Comparison of ENCODE assay signal across 8 cellular contexts in genomic region chr3:69425249-69425648, GRCh38. TPM values are rescaled to one million over a fixed set of nuclear protein-coding genes. Genes with fewer than 3 reads are reported as not detected.
DNase-seq lines count a peak whose midpoint lies in the region; ATAC-seq, FAIRE-seq and TF ChIP-seq lines count a peak whose summit lies in the region.

No MANE protein-coding gene starts in this region.

- TF ChIP-seq CTCF in Loucy (conservative IDR thresholded peaks at IDR 0.05; ENCODE audit: low read length) = peak; percentile 71
- peak; percentile 28 to 60 (median 39) for TF ChIP-seq CTCF in ascending aorta (IDR thresholded peaks at IDR 0.05)

- no peak overlapping the region for H3K4me3 Mint-ChIP-seq in activated CD4-positive, alpha-beta T cell treated with anti-CD3 and anti-CD28 coated beads for 36 hours

- POLR2A ChIA-PET in activated CD4-positive, alpha-beta T cell treated with anti-CD3 and anti-CD28 coated beads for 36 hours (lab: Charles Lee) = no interaction called here

- intact Hi-C loops in activated CD4-positive, alpha-beta T cell treated with anti-CD3 and anti-CD28 coated beads for 36 hours (cut with DNase I, micrococcal nuclease) = loop anchor here (1.0 to 5.0 kb wide), 5 partner anchors 103 to 304 kb away; no protein-coding TSS in a partner anchor
- intact Hi-C loops in ascending aorta (cut with DNase I) = no loop called here

- H3K9ac ChIP-seq in Loucy (ENCODE audit: low read depth, low read length, poor library complexity, severe bottlenecking) = no peak overlapping the region

- FAIRE-seq in H54 (lab: Jason Lieb, UNC) (peak; percentile 80), RCC 7860 (lab: Jason Lieb, UNC) (no peak)

- H3K4me1 Mint-ChIP-seq in activated CD4-positive, alpha-beta T cell treated with anti-CD3 and anti-CD28 coated beads for 36 hours = peaks cover 2% of the 10 kb centered on the region

- H3K9me2 ChIP-seq in Loucy (replicated peaks; ENCODE audit: low read depth, low read length) = no peaks in the 10 kb centered on the region

- no peaks in the 10 kb centered on the region for H3K36me3 Mint-ChIP-seq in activated CD4-positive, alpha-beta T cell treated with anti-CD3 and anti-CD28 coated beads for 36 hours (ENCODE audit: low read depth)

- peak; percentile 74 for ATAC-seq in activated CD4-positive, alpha-beta T cell treated with anti-CD3 and anti-CD28 coated beads for 36 hours

- no peaks in the 10 kb centered on the region for H3K79me2 ChIP-seq in Loucy (ENCODE audit: insufficient read depth, low read length)

- no peaks in the 10 kb centered on the region for H4K20me1 ChIP-seq in Loucy (ENCODE audit: insufficient read depth, low read length, poor library complexity, severe bottlenecking)

- no peaks in the 10 kb centered on the region for H3F3A ChIP-seq in Loucy (ENCODE audit: low read depth)

- no peak overlapping the region for H3K4me2 ChIP-seq in Loucy (ENCODE audit: low read depth, low read length, poor library complexity, severe bottlenecking)

- no peak overlapping the region for H2AFZ ChIP-seq in Loucy (ENCODE audit: low read length)

- peak; percentile 52 for DNase-seq in activated CD4-positive, alpha-beta T cell treated with anti-CD3 and anti-CD28 coated beads for 36 hours
- no peak for DNase-seq in activated CD4-positive, alpha-beta T cell treated with anti-CD3 and anti-CD28 coated beads for 1 hour
- DNase-seq in H54 (ENCODE audit: insufficient read length, low spot score) (no peak), ascending aorta (ENCODE audit: low spot score in 2 of 2) (no peak), kidney tubule cell (ENCODE audit: low spot score) (peak; percentile 48), RCC 7860 (ENCODE audit: low spot score) (no peak), cerebellum (ENCODE audit: low spot score) (no peak)

- no peaks in the 10 kb centered on the region for H3K36me3 ChIP-seq in Loucy (ENCODE audit: insufficient read depth, low read length)
- H3K36me3 ChIP-seq in ascending aorta = no peaks in the 10 kb centered on the region

- H3K9me3 ChIP-seq in Loucy (ENCODE audit: insufficient read depth, low read depth, low read length) (no peaks in the 10 kb centered on the region), ascending aorta (no peaks in the 10 kb centered on the region)

- no peaks in the 10 kb centered on the region for H3K27me3 ChIP-seq in Loucy (ENCODE audit: insufficient read depth, low read length, poor library complexity, severe bottlenecking)
- no peaks in the 10 kb centered on the region for H3K27me3 ChIP-seq in ascending aorta

- H3K4me3 ChIP-seq in Loucy (ENCODE audit: low read length, poor library complexity, severe bottlenecking) (no peak overlapping the region), ascending aorta (no peak overlapping the region)

- no peak overlapping the region for H3K27ac Mint-ChIP-seq in activated CD4-positive, alpha-beta T cell treated with anti-CD3 and anti-CD28 coated beads for 36 hours

- CTCF ChIA-PET in activated CD4-positive, alpha-beta T cell treated with anti-CD3 and anti-CD28 coated beads for 36 hours (lab: Charles Lee) = interaction anchor here (0.8 to 2.7 kb wide), 9 partner anchors 9 to 700 kb away, joined by 3 to 12 read pairs (median 4); no protein-coding TSS in a partner anchor

- H3K27ac ChIP-seq in ascending aorta = no peak overlapping the region

- H3K27me3 Mint-ChIP-seq in activated CD4-positive, alpha-beta T cell treated with anti-CD3 and anti-CD28 coated beads for 36 hours = peaks cover 5% of the 10 kb centered on the region

- H3K9me3 Mint-ChIP-seq in activated CD4-positive, alpha-beta T cell treated with anti-CD3 and anti-CD28 coated beads for 36 hours (ENCODE audit: low read depth) = no peaks in the 10 kb centered on the region

- TF ChIP-seq POLR2A in H54 (IDR thresholded peaks at IDR 0.05; ENCODE audit: low read depth, low read length) = no peak

- H3K4me1 ChIP-seq in Loucy (ENCODE audit: insufficient read depth, low read length, poor library complexity, severe bottlenecking) (no peaks in the 10 kb centered on the region), ascending aorta (no peaks in the 10 kb centered on the region)

RNA-seq across cellular contexts. Expression of gene FRMD4B, which starts 39.4 kb away (rescaled TPM):
- total RNA-seq in activated CD4-positive, alpha-beta T cell treated with anti-CD3 and anti-CD28 coated beads for 36 hours = 1 to 10 TPM; 8.0 to 8.3 TPM
- total RNA-seq in ascending aorta (13.5 TPM), cerebellum (37.7 TPM)

Comparison
In these comparisons a context has a peak if more than half of its experiments do, and no peak if none do; other contexts are left out.
1. DNase-seq: peak in activated CD4-positive, alpha-beta T cell treated with anti-CD3 and anti-CD28 coated beads for 36 hours (single experiment) and kidney tubule cell (single experiment); none in activated CD4-positive, alpha-beta T cell treated with anti-CD3 and anti-CD28 coated beads for 1 hour (single experiment), H54 (single experiment), ascending aorta (0 of 2), RCC 7860 (single experiment) and cerebellum (single experiment).